ENCODE assay signal across 1 cellular context in the genomic region with DNA sequence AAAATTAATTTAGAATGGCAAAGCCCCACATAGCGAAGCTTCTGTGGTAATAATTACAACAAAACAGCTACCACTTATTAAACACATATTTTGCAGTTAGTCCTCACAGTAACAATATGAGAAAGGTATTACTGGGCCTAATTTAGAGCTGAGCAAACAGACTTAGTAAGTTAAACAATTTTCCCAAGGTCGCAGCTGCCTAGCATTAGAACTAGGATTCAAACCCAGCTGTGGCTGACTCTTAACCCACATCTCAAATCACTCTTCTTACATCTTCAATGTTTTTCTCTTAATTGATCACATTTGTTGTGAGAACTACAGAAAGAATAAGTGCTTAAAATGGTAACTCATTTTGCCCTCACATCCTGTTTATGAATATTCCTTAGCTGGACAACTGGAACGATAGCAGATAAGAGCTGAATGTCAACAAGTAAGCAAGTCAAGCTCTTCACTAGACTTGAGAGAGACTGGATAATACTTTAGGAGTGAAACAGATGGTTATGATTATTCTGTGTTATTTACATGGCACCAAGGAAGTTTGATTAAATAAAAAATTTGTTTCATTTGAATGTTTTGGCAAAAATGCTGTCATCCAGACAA.
TF ChIP-seq lines count a peak whose summit lies in the region.

No MANE protein-coding gene starts in this region.

TF ChIP-seq in HepG2, 621 proteins besides CTCF, POLR2A, EP300 and RAD21 (continued from another document and continues in another):
- TF ChIP-seq, protein P1, sequence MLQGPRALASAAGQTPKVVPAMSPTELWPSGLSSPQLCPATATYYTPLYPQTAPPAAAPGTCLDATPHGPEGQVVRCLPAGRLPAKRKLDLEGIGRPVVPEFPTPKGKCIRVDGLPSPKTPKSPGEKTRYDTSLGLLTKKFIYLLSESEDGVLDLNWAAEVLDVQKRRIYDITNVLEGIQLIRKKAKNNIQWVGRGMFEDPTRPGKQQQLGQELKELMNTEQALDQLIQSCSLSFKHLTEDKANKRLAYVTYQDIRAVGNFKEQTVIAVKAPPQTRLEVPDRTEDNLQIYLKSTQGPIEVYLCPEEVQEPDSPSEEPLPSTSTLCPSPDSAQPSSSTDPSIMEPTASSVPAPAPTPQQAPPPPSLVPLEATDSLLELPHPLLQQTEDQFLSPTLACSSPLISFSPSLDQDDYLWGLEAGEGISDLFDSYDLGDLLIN (CRISPR knock-in tag; IDR thresholded peaks at IDR 0.05; ENCODE audit: borderline replicate concordance) = no peak
- TF ChIP-seq HOXD1 (CRISPR knock-in tag; IDR thresholded peaks at IDR 0.05) (no peak), ZNF607 (CRISPR knock-in tag; IDR thresholded peaks at IDR 0.05; ENCODE audit: borderline replicate concordance) (no peak), ISL2 (CRISPR knock-in tag; IDR thresholded peaks at IDR 0.05) (peak; percentile 88), HNRNPL (IDR thresholded peaks at IDR 0.05; ENCODE audit: low read depth, low read length) (no peak), ZNF552 (CRISPR knock-in tag; IDR thresholded peaks at IDR 0.05; ENCODE audit: borderline replicate concordance) (no peak), HNRNPH1 (optimal IDR thresholded peaks at IDR 0.05; ENCODE audit: low read depth, low read length) (no peak), SMC3 (IDR thresholded peaks at IDR 0.05; ENCODE audit: low read length) (no peak), ZNF496 (CRISPR knock-in tag; IDR thresholded peaks at IDR 0.05; ENCODE audit: insufficient replicate concordance) (no peak), ZFP36 (IDR thresholded peaks at IDR 0.05; ENCODE audit: borderline replicate concordance, low read depth, low read length, partially characterized antibody) (no peak), HNRNPLL (IDR thresholded peaks at IDR 0.05; ENCODE audit: low read depth, low read length, poor library complexity, severe bottlenecking) (no peak), FOXJ3 (CRISPR knock-in tag; IDR thresholded peaks at IDR 0.05; ENCODE audit: borderline replicate concordance) (0 out of 2 replicates have a peak, but pooled peaks have one; percentile 35), REPIN1 (CRISPR knock-in tag; IDR thresholded peaks at IDR 0.05; ENCODE audit: borderline replicate concordance, low read depth) (no peak), KDM3A (CRISPR knock-in tag; IDR thresholded peaks at IDR 0.05; ENCODE audit: low read depth) (no peak), SAFB2 (CRISPR knock-in tag; IDR thresholded peaks at IDR 0.05; ENCODE audit: borderline replicate concordance, low read depth) (no peak), FLYWCH1 (CRISPR knock-in tag; IDR thresholded peaks at IDR 0.05) (no peak), ZSCAN29 (CRISPR knock-in tag; conservative IDR thresholded peaks at IDR 0.05) (no peak), ZC3H4 (CRISPR knock-in tag; IDR thresholded peaks at IDR 0.05; ENCODE audit: borderline replicate concordance) (no peak), KLF9 (CRISPR knock-in tag; IDR thresholded peaks at IDR 0.05; ENCODE audit: low read depth) (no peak), EZH2 (conservative IDR thresholded peaks at IDR 0.05; ENCODE audit: low read depth, low read length) (no peak), ERF (CRISPR knock-in tag; IDR thresholded peaks at IDR 0.05) (0 out of 2 replicates have a peak, but pooled peaks have one; percentile 37), ZNF605 (CRISPR knock-in tag; IDR thresholded peaks at IDR 0.05) (no peak), ZNF382 (CRISPR knock-in tag; IDR thresholded peaks at IDR 0.05; ENCODE audit: borderline replicate concordance) (no peak), MLLT10 (CRISPR knock-in tag; IDR thresholded peaks at IDR 0.05) (no peak), KDM5B (CRISPR knock-in tag; IDR thresholded peaks at IDR 0.05; ENCODE audit: borderline replicate concordance) (no peak), ZNF501 (CRISPR knock-in tag; IDR thresholded peaks at IDR 0.05) (no peak), ZNF556 (CRISPR knock-in tag; IDR thresholded peaks at IDR 0.05; ENCODE audit: borderline replicate concordance) (no peak), ZNF326 (CRISPR knock-in tag; IDR thresholded peaks at IDR 0.05; ENCODE audit: borderline replicate concordance) (no peak), HHEX (CRISPR knock-in tag; IDR thresholded peaks at IDR 0.05) (no peak), ZNF569 (CRISPR knock-in tag; IDR thresholded peaks at IDR 0.05; ENCODE audit: borderline replicate concordance) (no peak), ZNF678 (CRISPR knock-in tag; IDR thresholded peaks at IDR 0.05) (no peak), SATB2 (CRISPR knock-in tag; IDR thresholded peaks at IDR 0.05) (no peak), SNAI1 (CRISPR knock-in tag; IDR thresholded peaks at IDR 0.05; ENCODE audit: borderline replicate concordance) (no peak)
- TF ChIP-seq, protein P2, sequence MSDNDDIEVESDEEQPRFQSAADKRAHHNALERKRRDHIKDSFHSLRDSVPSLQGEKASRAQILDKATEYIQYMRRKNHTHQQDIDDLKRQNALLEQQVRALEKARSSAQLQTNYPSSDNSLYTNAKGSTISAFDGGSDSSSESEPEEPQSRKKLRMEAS (IDR thresholded peaks at IDR 0.05) = no peak
- TF ChIP-seq, protein P3, sequence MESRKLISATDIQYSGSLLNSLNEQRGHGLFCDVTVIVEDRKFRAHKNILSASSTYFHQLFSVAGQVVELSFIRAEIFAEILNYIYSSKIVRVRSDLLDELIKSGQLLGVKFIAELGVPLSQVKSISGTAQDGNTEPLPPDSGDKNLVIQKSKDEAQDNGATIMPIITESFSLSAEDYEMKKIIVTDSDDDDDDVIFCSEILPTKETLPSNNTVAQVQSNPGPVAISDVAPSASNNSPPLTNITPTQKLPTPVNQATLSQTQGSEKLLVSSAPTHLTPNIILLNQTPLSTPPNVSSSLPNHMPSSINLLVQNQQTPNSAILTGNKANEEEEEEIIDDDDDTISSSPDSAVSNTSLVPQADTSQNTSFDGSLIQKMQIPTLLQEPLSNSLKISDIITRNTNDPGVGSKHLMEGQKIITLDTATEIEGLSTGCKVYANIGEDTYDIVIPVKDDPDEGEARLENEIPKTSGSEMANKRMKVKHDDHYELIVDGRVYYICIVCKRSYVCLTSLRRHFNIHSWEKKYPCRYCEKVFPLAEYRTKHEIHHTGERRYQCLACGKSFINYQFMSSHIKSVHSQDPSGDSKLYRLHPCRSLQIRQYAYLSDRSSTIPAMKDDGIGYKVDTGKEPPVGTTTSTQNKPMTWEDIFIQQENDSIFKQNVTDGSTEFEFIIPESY (CRISPR knock-in tag; IDR thresholded peaks at IDR 0.05) = no peak
- TF ChIP-seq, protein P4, sequence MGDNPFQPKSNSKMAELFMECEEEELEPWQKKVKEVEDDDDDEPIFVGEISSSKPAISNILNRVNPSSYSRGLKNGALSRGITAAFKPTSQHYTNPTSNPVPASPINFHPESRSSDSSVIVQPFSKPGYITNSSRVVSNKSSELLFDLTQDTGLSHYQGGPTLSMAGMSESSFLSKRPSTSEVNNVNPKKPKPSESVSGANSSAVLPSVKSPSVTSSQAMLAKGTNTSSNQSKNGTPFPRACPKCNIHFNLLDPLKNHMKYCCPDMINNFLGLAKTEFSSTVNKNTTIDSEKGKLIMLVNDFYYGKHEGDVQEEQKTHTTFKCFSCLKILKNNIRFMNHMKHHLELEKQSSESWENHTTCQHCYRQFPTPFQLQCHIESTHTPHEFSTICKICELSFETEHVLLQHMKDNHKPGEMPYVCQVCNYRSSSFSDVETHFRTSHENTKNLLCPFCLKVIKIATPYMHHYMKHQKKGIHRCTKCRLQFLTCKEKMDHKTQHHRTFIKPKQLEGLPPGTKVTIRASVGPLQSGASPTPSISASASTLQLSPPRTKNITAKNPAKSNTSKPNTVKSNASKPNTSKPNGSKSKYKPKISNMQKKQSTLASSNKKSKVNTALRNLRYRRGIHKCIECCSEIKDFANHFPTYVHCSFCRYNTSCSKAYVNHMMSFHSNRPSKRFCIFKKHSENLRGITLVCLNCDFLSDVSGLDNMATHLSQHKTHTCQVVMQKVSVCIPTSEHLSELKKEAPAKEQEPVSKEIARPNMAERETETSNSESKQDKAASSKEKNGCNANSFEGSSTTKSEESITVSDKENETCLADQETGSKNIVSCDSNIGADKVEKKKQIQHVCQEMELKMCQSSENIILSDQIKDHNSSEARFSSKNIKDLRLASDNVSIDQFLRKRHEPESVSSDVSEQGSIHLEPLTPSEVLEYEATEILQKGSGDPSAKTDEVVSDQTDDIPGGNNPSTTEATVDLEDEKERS (CRISPR knock-in tag; IDR thresholded peaks at IDR 0.05) = no peak
- TF ChIP-seq, protein P5, sequence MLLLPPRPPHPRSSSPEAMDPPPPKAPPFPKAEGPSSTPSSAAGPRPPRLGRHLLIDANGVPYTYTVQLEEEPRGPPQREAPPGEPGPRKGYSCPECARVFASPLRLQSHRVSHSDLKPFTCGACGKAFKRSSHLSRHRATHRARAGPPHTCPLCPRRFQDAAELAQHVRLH (CRISPR knock-in tag; IDR thresholded peaks at IDR 0.05; ENCODE audit: borderline replicate concordance, low read depth) = no peak
- TF ChIP-seq, protein P6, sequence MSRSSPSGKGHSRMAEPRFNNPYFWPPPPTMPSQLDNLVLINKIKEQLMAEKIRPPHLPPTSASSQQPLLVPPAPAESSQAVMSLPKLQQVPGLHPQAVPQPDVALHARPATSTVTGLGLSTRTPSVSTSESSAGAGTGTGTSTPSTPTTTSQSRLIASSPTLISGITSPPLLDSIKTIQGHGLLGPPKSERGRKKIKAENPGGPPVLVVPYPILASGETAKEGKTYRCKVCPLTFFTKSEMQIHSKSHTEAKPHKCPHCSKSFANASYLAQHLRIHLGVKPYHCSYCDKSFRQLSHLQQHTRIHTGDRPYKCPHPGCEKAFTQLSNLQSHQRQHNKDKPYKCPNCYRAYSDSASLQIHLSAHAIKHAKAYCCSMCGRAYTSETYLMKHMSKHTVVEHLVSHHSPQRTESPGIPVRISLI (CRISPR knock-in tag; IDR thresholded peaks at IDR 0.05; ENCODE audit: borderline replicate concordance) = no peak
- TF ChIP-seq, protein P7, sequence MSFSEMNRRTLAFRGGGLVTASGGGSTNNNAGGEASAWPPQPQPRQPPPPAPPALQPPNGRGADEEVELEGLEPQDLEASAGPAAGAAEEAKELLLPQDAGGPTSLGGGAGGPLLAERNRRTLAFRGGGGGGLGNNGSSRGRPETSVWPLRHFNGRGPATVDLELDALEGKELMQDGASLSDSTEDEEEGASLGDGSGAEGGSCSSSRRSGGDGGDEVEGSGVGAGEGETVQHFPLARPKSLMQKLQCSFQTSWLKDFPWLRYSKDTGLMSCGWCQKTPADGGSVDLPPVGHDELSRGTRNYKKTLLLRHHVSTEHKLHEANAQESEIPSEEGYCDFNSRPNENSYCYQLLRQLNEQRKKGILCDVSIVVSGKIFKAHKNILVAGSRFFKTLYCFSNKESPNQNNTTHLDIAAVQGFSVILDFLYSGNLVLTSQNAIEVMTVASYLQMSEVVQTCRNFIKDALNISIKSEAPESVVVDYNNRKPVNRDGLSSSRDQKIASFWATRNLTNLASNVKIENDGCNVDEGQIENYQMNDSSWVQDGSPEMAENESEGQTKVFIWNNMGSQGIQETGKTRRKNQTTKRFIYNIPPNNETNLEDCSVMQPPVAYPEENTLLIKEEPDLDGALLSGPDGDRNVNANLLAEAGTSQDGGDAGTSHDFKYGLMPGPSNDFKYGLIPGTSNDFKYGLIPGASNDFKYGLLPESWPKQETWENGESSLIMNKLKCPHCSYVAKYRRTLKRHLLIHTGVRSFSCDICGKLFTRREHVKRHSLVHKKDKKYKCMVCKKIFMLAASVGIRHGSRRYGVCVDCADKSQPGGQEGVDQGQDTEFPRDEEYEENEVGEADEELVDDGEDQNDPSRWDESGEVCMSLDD (CRISPR knock-in tag; IDR thresholded peaks at IDR 0.05; ENCODE audit: borderline replicate concordance) = no peak
- TF ChIP-seq, protein P8, sequence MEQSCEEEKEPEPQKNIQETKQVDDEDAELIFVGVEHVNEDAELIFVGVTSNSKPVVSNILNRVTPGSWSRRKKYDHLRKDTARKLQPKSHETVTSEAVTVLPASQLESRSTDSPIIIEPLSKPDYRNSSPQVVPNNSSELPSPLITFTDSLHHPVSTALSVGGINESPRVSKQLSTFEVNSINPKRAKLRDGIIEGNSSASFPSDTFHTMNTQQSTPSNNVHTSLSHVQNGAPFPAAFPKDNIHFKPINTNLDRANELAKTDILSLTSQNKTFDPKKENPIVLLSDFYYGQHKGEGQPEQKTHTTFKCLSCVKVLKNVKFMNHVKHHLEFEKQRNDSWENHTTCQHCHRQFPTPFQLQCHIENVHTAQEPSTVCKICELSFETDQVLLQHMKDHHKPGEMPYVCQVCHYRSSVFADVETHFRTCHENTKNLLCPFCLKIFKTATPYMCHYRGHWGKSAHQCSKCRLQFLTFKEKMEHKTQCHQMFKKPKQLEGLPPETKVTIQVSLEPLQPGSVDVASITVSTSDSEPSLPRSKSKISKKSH (CRISPR knock-in tag; IDR thresholded peaks at IDR 0.05; ENCODE audit: borderline replicate concordance) = no peak
- TF ChIP-seq, protein P9, sequence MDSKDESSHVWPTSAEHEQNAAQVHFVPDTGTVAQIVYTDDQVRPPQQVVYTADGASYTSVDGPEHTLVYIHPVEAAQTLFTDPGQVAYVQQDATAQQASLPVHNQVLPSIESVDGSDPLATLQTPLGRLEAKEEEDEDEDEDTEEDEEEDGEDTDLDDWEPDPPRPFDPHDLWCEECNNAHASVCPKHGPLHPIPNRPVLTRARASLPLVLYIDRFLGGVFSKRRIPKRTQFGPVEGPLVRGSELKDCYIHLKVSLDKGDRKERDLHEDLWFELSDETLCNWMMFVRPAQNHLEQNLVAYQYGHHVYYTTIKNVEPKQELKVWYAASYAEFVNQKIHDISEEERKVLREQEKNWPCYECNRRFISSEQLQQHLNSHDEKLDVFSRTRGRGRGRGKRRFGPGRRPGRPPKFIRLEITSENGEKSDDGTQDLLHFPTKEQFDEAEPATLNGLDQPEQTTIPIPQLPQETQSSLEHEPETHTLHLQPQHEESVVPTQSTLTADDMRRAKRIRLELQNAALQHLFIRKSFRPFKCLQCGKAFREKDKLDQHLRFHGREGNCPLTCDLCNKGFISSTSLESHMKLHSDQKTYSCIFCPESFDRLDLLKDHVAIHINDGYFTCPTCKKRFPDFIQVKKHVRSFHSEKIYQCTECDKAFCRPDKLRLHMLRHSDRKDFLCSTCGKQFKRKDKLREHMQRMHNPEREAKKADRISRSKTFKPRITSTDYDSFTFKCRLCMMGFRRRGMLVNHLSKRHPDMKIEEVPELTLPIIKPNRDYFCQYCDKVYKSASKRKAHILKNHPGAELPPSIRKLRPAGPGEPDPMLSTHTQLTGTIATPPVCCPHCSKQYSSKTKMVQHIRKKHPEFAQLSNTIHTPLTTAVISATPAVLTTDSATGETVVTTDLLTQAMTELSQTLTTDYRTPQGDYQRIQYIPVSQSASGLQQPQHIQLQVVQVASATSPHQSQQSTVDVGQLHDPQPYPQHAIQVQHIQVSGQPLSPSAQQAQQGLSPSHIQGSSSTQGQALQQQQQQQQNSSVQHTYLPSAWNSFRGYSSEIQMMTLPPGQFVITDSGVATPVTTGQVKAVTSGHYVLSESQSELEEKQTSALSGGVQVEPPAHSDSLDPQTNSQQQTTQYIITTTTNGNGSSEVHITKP (CRISPR knock-in tag; IDR thresholded peaks at IDR 0.05; ENCODE audit: low read depth) = no peak
